13 cellular contexts compared by ENCODE assay signal in the genomic region with DNA sequence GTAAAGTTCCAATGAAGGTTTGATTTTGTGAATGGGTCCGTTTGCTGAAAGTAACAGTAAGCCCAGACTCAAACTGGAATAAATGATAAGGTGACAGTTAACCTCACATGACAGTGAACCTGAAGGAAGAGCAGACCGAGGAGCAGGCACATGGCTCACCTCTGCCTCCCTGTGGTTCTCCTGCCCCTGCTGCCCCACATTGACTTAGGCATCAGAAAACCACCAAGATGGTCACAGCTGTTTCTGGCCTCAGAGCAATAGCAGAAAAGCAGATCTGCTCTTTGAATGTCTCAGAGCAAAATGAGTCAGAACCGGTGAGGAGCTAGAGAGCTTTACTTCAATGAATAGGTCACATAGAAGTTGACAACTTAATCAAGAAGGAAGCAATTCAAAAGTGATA.
DNase-seq lines count a peak whose midpoint lies in the region; ATAC-seq and TF ChIP-seq lines count a peak whose summit lies in the region.
"Had no signal": no experiment of that assay in that cellular context is flagged by ENCODE, and none has a peak within 500 bp of the region (broad histone marks: within the 10 kb centered on the region; RNA-seq: fewer than 3 reads in every experiment).

No MANE protein-coding gene starts in this region.

- no peak overlapping the region for H3K27ac Mint-ChIP-seq in activated T-helper 2 cell treated with anti-CD3 and anti-CD28 coated beads, Interferon-gamma antibody, Interleukin-2, Interleukin-4, amounts not matched to agents 10 μg/mL and 5 μg/mL and 100 μg/mL, durations not matched to agents 14 hours and 24 hours and 36 hours
- H3K27ac Mint-ChIP-seq: CD4-positive, CD25-positive, alpha-beta regulatory T cell; nephron had no signal

- H3K4me1 ChIP-seq in heart right ventricle (peaks cover 0 to 13% (median 7%) of the 10 kb centered on the region in 9 donors), upper lobe of right lung (no peaks in the 10 kb centered on the region), esophagus muscularis mucosa (no peaks in the 10 kb centered on the region)

- H3K27me3 Mint-ChIP-seq in activated T-helper 2 cell treated with anti-CD3 and anti-CD28 coated beads, Interferon-gamma antibody, Interleukin-2, Interleukin-4, amounts not matched to agents 10 μg/mL and 5 μg/mL and 100 μg/mL, durations not matched to agents 14 hours and 24 hours and 36 hours (ENCODE audit: low read depth) = no peaks in the 10 kb centered on the region
- H3K27me3 Mint-ChIP-seq: CD4-positive, CD25-positive, alpha-beta regulatory T cell had no signal

- no peak for TF ChIP-seq POLR2A in esophagus muscularis mucosa (IDR thresholded peaks at IDR 0.05; ENCODE audit: low read depth)

- no peak overlapping the region for H3K4me3 Mint-ChIP-seq in activated T-helper 2 cell treated with anti-CD3 and anti-CD28 coated beads, Interferon-gamma antibody, Interleukin-2, Interleukin-4, amounts not matched to agents 10 μg/mL and 5 μg/mL and 100 μg/mL, durations not matched to agents 14 hours and 24 hours and 36 hours (ENCODE audit: low read depth)
- H3K4me3 Mint-ChIP-seq: CD4-positive, CD25-positive, alpha-beta regulatory T cell; nephron had no signal

- ATAC-seq in heart right ventricle = no peak
- no peak for ATAC-seq in Right ventricle myocardium superior (ENCODE audit: poor library complexity)
- no peak for ATAC-seq in upper lobe of right lung
- ATAC-seq in HG03159 (IDR thresholded peaks at IDR 0.05; ENCODE audit: unreplicated experiment) = no peak
- ATAC-seq: esophagus mucosa had no signal

- no peaks in the 10 kb centered on the region for H3K4me1 Mint-ChIP-seq in activated T-helper 2 cell treated with anti-CD3 and anti-CD28 coated beads, Interferon-gamma antibody, Interleukin-2, Interleukin-4, amounts not matched to agents 10 μg/mL and 5 μg/mL and 100 μg/mL, durations not matched to agents 14 hours and 24 hours and 36 hours (ENCODE audit: low read depth)
- H3K4me1 Mint-ChIP-seq: CD4-positive, CD25-positive, alpha-beta regulatory T cell; nephron had no signal

- peak in 1 of 2 donors; percentile 8 for DNase-seq in heart right ventricle
- no peak for DNase-seq in Right ventricle myocardium superior
- DNase-seq in MV-4-11 (lab: John Stamatoyannopoulos, UW) = peak; percentile 85
- no peak for DNase-seq in choroid plexus epithelial cell (ENCODE audit: low read depth)
- DNase-seq in upper lobe of right lung = no peak
- DNase-seq in esophagus muscularis mucosa (ENCODE audit: extremely low spot score) = no peak
- no peak for DNase-seq in activated T-helper 2 cell treated with anti-CD3 and anti-CD28 coated beads, Interferon-gamma antibody, Interleukin-2, Interleukin-4, amounts not matched to agents 10 μg/mL and 5 μg/mL and 100 μg/mL, durations not matched to agents 14 hours and 24 hours and 36 hours (ENCODE audit: low spot score)
- DNase-seq: activated naive CD4-positive, alpha-beta T cell treated with Interleukin-2 at 50 U/mL for 16 hours; CD4-positive, CD25-positive, alpha-beta regulatory T cell; SW 1271 had no signal

- H3K36me3 Mint-ChIP-seq in activated T-helper 2 cell treated with anti-CD3 and anti-CD28 coated beads, Interferon-gamma antibody, Interleukin-2, Interleukin-4, amounts not matched to agents 10 μg/mL and 5 μg/mL and 100 μg/mL, durations not matched to agents 14 hours and 24 hours and 36 hours (ENCODE audit: low read depth) = no peaks in the 10 kb centered on the region
- H3K36me3 Mint-ChIP-seq: CD4-positive, CD25-positive, alpha-beta regulatory T cell had no signal

- H3K4me3 ChIP-seq in heart right ventricle (no peak overlapping the region), choroid plexus epithelial cell (ENCODE audit: low read depth, low read length) (no peak overlapping the region), upper lobe of right lung (no peak overlapping the region), esophagus muscularis mucosa (no peak overlapping the region)

- H3K9me3 ChIP-seq in heart right ventricle (no peaks in the 10 kb centered on the region), upper lobe of right lung (no peaks in the 10 kb centered on the region), esophagus muscularis mucosa (no peaks in the 10 kb centered on the region)

- 47 to 50% methylated on average over 3 of the region's 3 CpGs for WGBS in heart right ventricle, 2 donors
- 62% methylated on average over 2 of the region's 3 CpGs for WGBS in esophagus muscularis mucosa

- TF ChIP-seq CTCF in heart right ventricle (IDR thresholded peaks at IDR 0.05) = peak in 7 of 9 donors; percentile 21 to 38 (median 31)
- TF ChIP-seq CTCF in choroid plexus epithelial cell (conservative IDR thresholded peaks at IDR 0.05; ENCODE audit: low read depth, low read length) = peak; percentile 18
- peak; percentile 12 for TF ChIP-seq CTCF in upper lobe of right lung (IDR thresholded peaks at IDR 0.05)
- no peak for TF ChIP-seq CTCF in esophagus muscularis mucosa (IDR thresholded peaks at IDR 0.05)

- H3K36me3 ChIP-seq in heart right ventricle (no peaks in the 10 kb centered on the region), upper lobe of right lung (no peaks in the 10 kb centered on the region), esophagus muscularis mucosa (no peaks in the 10 kb centered on the region)

- H3K27ac ChIP-seq in heart right ventricle = no peak overlapping the region
- no peak overlapping the region for H3K27ac ChIP-seq in upper lobe of right lung
- H3K27ac ChIP-seq in esophagus muscularis mucosa (replicated peaks in 1 of 4) = no peak overlapping the region

- H3K27me3 ChIP-seq in heart right ventricle = no peaks in the 10 kb centered on the region
- no peaks in the 10 kb centered on the region for H3K27me3 ChIP-seq in upper lobe of right lung
- H3K27me3 ChIP-seq in esophagus muscularis mucosa = no peaks in the 10 kb centered on the region

- no peak for TF ChIP-seq EP300 in esophagus muscularis mucosa (IDR thresholded peaks at IDR 0.05)

- intact Hi-C loops in heart right ventricle (cut with DNase I) (loop anchor here in 2 of 10 donors (10.0 kb wide), 2 partner anchors 59 to 499 kb away; no protein-coding TSS in a partner anchor), Right ventricle myocardium superior (cut with DNase I) (loop anchor here (5.0 kb wide), 1 partner anchor 496 kb away; no protein-coding TSS in a partner anchor), upper lobe of right lung (cut with DNase I) (no loop called here), esophagus muscularis mucosa (cut with DNase I) (no loop called here)
- intact Hi-C loops in activated T-helper 2 cell treated with anti-CD3 and anti-CD28 coated beads, Interferon-gamma antibody, Interleukin-2, Interleukin-4, amounts not matched to agents 10 μg/mL and 5 μg/mL and 100 μg/mL, durations not matched to agents 14 hours and 24 hours and 36 hours (cut with micrococcal nuclease) = no loop called here

- no peaks in the 10 kb centered on the region for H3K9me3 Mint-ChIP-seq in activated T-helper 2 cell treated with anti-CD3 and anti-CD28 coated beads, Interferon-gamma antibody, Interleukin-2, Interleukin-4, amounts not matched to agents 10 μg/mL and 5 μg/mL and 100 μg/mL, durations not matched to agents 14 hours and 24 hours and 36 hours
- H3K9me3 Mint-ChIP-seq: nephron had no signal

Comparison
In these comparisons a context has a peak if more than half of its experiments do, and no peak if none do; other contexts are left out.
1. CTCF ChIP-seq: peak in heart right ventricle (7 of 9), choroid plexus epithelial cell (single experiment) and upper lobe of right lung (single experiment); none in esophagus muscularis mucosa (0 of 3).